Comparison of ENCODE assay signal across 20 cellular contexts in the genomic region with DNA sequence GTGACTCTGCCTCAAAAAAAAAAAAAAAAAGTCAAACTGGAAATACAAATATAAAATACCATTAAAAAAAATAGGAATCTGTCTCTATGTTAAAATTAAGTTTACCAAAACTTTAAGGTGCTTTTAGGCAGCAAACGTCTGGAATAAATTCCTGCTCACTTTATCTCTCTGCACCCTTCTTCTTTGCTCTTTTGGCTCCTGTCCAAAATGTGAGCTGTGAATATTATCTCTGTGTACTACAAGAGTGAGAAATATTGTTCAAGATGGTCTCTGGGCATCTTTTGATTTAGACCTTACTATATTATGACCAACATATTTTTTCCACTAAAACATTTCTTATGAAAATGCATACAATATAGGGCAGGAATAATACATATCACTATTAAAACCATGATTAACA.
"Had no signal": no experiment of that assay in that cellular context is flagged by ENCODE, and none has a peak within 500 bp of the region (broad histone marks: within the 10 kb centered on the region; RNA-seq: fewer than 3 reads in every experiment).

No MANE protein-coding gene starts in this region.

- H3K27me3 ChIP-seq: gastrocnemius medialis, neural progenitor cell, right lobe of liver, tibial nerve, upper lobe of left lung had no signal

- H3K4me3 ChIP-seq: coronary artery, esophagus squamous epithelium, gastrocnemius medialis, lung, mucosa of descending colon, neural progenitor cell, right lobe of liver, thoracic aorta, tibial nerve, upper lobe of left lung had no signal

- H2AFZ ChIP-seq: neural progenitor cell, parathyroid adenoma had no signal

- H3K36me3 ChIP-seq: esophagus squamous epithelium, gastrocnemius medialis, neural progenitor cell, right lobe of liver, thoracic aorta, tibial nerve, upper lobe of left lung had no signal

- H3K4me1 ChIP-seq: esophagus squamous epithelium, gastrocnemius medialis, neural progenitor cell, parathyroid adenoma, right lobe of liver, tibial nerve, upper lobe of left lung had no signal

- DNase-seq: dermis blood vessel endothelial cell; effector memory CD8-positive, alpha-beta T cell; esophagus squamous epithelium; gastrocnemius medialis; head of caudate nucleus; mesenchymal stem cell; mucosa of descending colon; naive thymus-derived CD4-positive, alpha-beta T cell; right lobe of liver; small intestine; stimulated activated CD4-positive, alpha-beta T cell treated with anti-CD3 and anti-CD28 coated beads, Interleukin-15, amount 100 ng/mL, for 24 hours; stimulated activated CD4-positive, alpha-beta T cell treated with anti-CD3 and anti-CD28 coated beads, Interleukin-2, amount 100 ng/mL, for 48 hours; stimulated activated naive B cell treated with anti-CD40 and anti-IgM and Interleukin-4, amounts not matched to agents 10 μg/mL and 1 μg/mL and 100 μg/mL, for 72 hours; upper lobe of left lung had no signal

- H3K27ac ChIP-seq: coronary artery, esophagus squamous epithelium, gastrocnemius medialis, neural progenitor cell, parathyroid adenoma, right lobe of liver, thoracic aorta, tibial nerve, upper lobe of left lung had no signal

- H3K79me2 ChIP-seq: parathyroid adenoma had no signal
